17 cellular contexts compared by ENCODE assay signal in genomic region chr3:148954981-148955380, GRCh38. TPM values are rescaled to one million over a fixed set of nuclear protein-coding genes. Genes with fewer than 3 reads are reported as not detected.
DNase-seq lines count a peak whose midpoint lies in the region; ATAC-seq and TF ChIP-seq lines count a peak whose summit lies in the region.
"Had no signal": no experiment of that assay in that cellular context is flagged by ENCODE, and none has a peak within 500 bp of the region (broad histone marks: within the 10 kb centered on the region; RNA-seq: fewer than 3 reads in every experiment).

No MANE protein-coding gene starts in this region.

- intact Hi-C loops in gastrocnemius medialis (cut with DNase I; ENCODE audit: low total_unique reads) (loop anchor here (1.0 to 10.0 kb wide), 3 partner anchors 130 to 520 kb away; partner anchors contain the start of genes HLTF and TM4SF4), left ventricle myocardium inferior (cut with micrococcal nuclease) (loop anchor here (5.0 to 10.0 kb wide), 2 partner anchors 170 to 317 kb away; partner anchors contain the start of gene HPS3)

- no peak for TF ChIP-seq CTCF in Loucy (conservative IDR thresholded peaks at IDR 0.05; ENCODE audit: low read length)
- TF ChIP-seq CTCF in gastroesophageal sphincter (IDR thresholded peaks at IDR 0.05): no peak
- no peak for TF ChIP-seq CTCF in gastrocnemius medialis (IDR thresholded peaks at IDR 0.05 in 4 of 5, conservative IDR thresholded peaks at IDR 0.05 in 1 of 5)
- TF ChIP-seq CTCF in left ventricle myocardium inferior (IDR thresholded peaks at IDR 0.05; ENCODE audit: borderline replicate concordance): no peak

- H3K9me2 ChIP-seq in Loucy (replicated peaks; ENCODE audit: low read depth, low read length): no peaks in the 10 kb centered on the region

- ATAC-seq in gastroesophageal sphincter: no peak
- no peak for ATAC-seq in gastrocnemius medialis
- no peak for ATAC-seq in HG03280 (IDR thresholded peaks at IDR 0.05; ENCODE audit: unreplicated experiment)
- ATAC-seq in activated naive CD4-positive, alpha-beta T cell treated with anti-CD3 and anti-CD28 coated beads, Interleukin-2, amount 50 U/mL, for 72 hours: no peak
- ATAC-seq: stimulated activated naive B cell treated with anti-CD40 and anti-IgM and Interleukin-4, amounts not matched to agents 10 μg/mL and 1 μg/mL and 100 μg/mL, for 72 hours had no signal

- 51 to 59% methylated on average over 4 of the region's 4 CpGs for WGBS in gastroesophageal sphincter (ENCODE audit: low coverage in 1 of 2), 2 donors

- no peak for DNase-seq in gastrocnemius medialis
- DNase-seq in activated naive CD4-positive, alpha-beta T cell treated with anti-CD3 and anti-CD28 coated beads, Interleukin-2, amount 50 U/mL, for 72 hours (ENCODE audit: low spot score in 2 of 2): no peak
- no peak for DNase-seq in NCI-H2081 (lab: John Stamatoyannopoulos, UW)
- DNase-seq in left ventricle myocardium inferior: no peak
- DNase-seq: activated CD4-positive, alpha-beta T cell treated with anti-CD3 and anti-CD28 coated beads for 1 hour; activated gamma-delta T cell treated with Interleukin-2 at 50 U/mL for 16 hours; activated T-cell treated with anti-CD3 and anti-CD28 coated beads, Interleukin-2, amount 50 U/mL, for 1 hour; NCI-H187 treated with DMSO at 0.1 percent for 48 hours; stimulated activated naive B cell treated with anti-CD40 and anti-IgM and Interleukin-4, amounts not matched to agents 10 μg/mL and 1 μg/mL and 100 μg/mL, for 72 hours had no signal

- H3K4me2 ChIP-seq in Loucy (ENCODE audit: low read depth, low read length, poor library complexity, severe bottlenecking): no peak overlapping the region

- no peaks in the 10 kb centered on the region for H3F3A ChIP-seq in Loucy (ENCODE audit: low read depth)

- no peaks in the 10 kb centered on the region for H3K9me3 ChIP-seq in Loucy (ENCODE audit: insufficient read depth, low read depth, low read length)
- no peaks in the 10 kb centered on the region for H3K9me3 ChIP-seq in gastroesophageal sphincter
- H3K9me3 ChIP-seq in gastrocnemius medialis: no peaks in the 10 kb centered on the region
- H3K9me3 ChIP-seq in left ventricle myocardium inferior (replicated peaks): no peaks in the 10 kb centered on the region
- H3K9me3 ChIP-seq: heart left ventricle had no signal

- H3K27ac Mint-ChIP-seq in activated naive CD4-positive, alpha-beta T cell treated with anti-CD3 and anti-CD28 coated beads, Interleukin-2, amount 50 U/mL, for 72 hours: no peak overlapping the region
- H3K27ac Mint-ChIP-seq: dendritic cell treated with granulocyte-macrophage colony-stimulating factor and Interleukin-4, amounts not matched to agents 40 ng/mL and 50 ng/mL, for 4 days; stimulated activated naive B cell treated with anti-CD40 and anti-IgM and Interleukin-4, amounts not matched to agents 10 μg/mL and 1 μg/mL and 100 μg/mL, for 72 hours had no signal

- H3K79me2 ChIP-seq in ACC112 (ENCODE audit: control insufficient read depth, insufficient read depth, low read length, unreplicated experiment) (no peaks in the 10 kb centered on the region), Loucy (ENCODE audit: insufficient read depth, low read length) (no peaks in the 10 kb centered on the region)

- H3K36me3 Mint-ChIP-seq in activated naive CD4-positive, alpha-beta T cell treated with anti-CD3 and anti-CD28 coated beads, Interleukin-2, amount 50 U/mL, for 72 hours: no peaks in the 10 kb centered on the region
- H3K36me3 Mint-ChIP-seq: stimulated activated naive B cell treated with anti-CD40 and anti-IgM and Interleukin-4, amounts not matched to agents 10 μg/mL and 1 μg/mL and 100 μg/mL, for 72 hours had no signal

- TF ChIP-seq EP300 in gastroesophageal sphincter (IDR thresholded peaks at IDR 0.05): no peak

- H3K27ac ChIP-seq in ACC112 (ENCODE audit: low read depth, low read length) (no peak overlapping the region), gastroesophageal sphincter (peak overlapping the region; percentile 90 to 100 (median 96)), gastrocnemius medialis (peak overlapping the region; percentile 87 to 92 (median 89)), left ventricle myocardium inferior (replicated peaks) (no peak overlapping the region)
- H3K27ac ChIP-seq: cardiac muscle cell had no signal

- no peaks in the 10 kb centered on the region for H3K36me3 ChIP-seq in ACC112 (ENCODE audit: insufficient read depth, low read length)
- H3K36me3 ChIP-seq in Loucy (ENCODE audit: insufficient read depth, low read length): no peaks in the 10 kb centered on the region
- no peaks in the 10 kb centered on the region for H3K36me3 ChIP-seq in gastroesophageal sphincter
- H3K36me3 ChIP-seq in gastrocnemius medialis: no peaks in the 10 kb centered on the region
- no peaks in the 10 kb centered on the region for H3K36me3 ChIP-seq in left ventricle myocardium inferior
- H3K36me3 ChIP-seq: cardiac muscle cell, heart left ventricle had no signal

- H3K9ac ChIP-seq in Loucy (ENCODE audit: low read depth, low read length, poor library complexity, severe bottlenecking): no peak overlapping the region

- TF ChIP-seq POLR2A in gastroesophageal sphincter (IDR thresholded peaks at IDR 0.05): no peak
- TF ChIP-seq POLR2A in gastrocnemius medialis (IDR thresholded peaks at IDR 0.05): no peak

- peak overlapping the region; percentile 87 for H2AFZ ChIP-seq in ACC112 (ENCODE audit: low read length, unreplicated experiment)
- H2AFZ ChIP-seq in Loucy (ENCODE audit: low read length): 0 out of 2 replicates have a peak overlapping the region, but pooled peaks have one; percentile 26

- no peaks in the 10 kb centered on the region for H4K20me1 ChIP-seq in Loucy (ENCODE audit: insufficient read depth, low read length, poor library complexity, severe bottlenecking)

- H3K9me3 Mint-ChIP-seq in activated naive CD4-positive, alpha-beta T cell treated with anti-CD3 and anti-CD28 coated beads, Interleukin-2, amount 50 U/mL, for 72 hours: no peaks in the 10 kb centered on the region
- H3K9me3 Mint-ChIP-seq: dendritic cell treated with granulocyte-macrophage colony-stimulating factor and Interleukin-4, amounts not matched to agents 40 ng/mL and 50 ng/mL, for 4 days; nephron progenitor cell; stimulated activated naive B cell treated with anti-CD40 and anti-IgM and Interleukin-4, amounts not matched to agents 10 μg/mL and 1 μg/mL and 100 μg/mL, for 72 hours had no signal

- H3K4me1 ChIP-seq in ACC112 (ENCODE audit: control insufficient read depth, insufficient read depth, low read length, unreplicated experiment) (peaks cover 10% of the 10 kb centered on the region), Loucy (ENCODE audit: insufficient read depth, low read length, poor library complexity, severe bottlenecking) (peaks cover 10% of the 10 kb centered on the region), gastroesophageal sphincter (peaks cover 12 to 43% (median 12%) of the 10 kb centered on the region in 3 donors), gastrocnemius medialis (peaks cover 23 to 28% of the 10 kb centered on the region in 2 donors), left ventricle myocardium inferior (peaks cover 6% of the 10 kb centered on the region)

- in situ Hi-C loops in gastrocnemius medialis (cut with MboI; ENCODE audit: low sequenced_read_pairs in 4 of 4): loop anchor here (5.0 to 25.0 kb wide), 8 partner anchors 70 to 532 kb away; partner anchors contain the start of gene HPS3 (in 2 of the 4)

- H3K27me3 ChIP-seq in ACC112 (ENCODE audit: insufficient read depth, low read length): no peaks in the 10 kb centered on the region
- no peaks in the 10 kb centered on the region for H3K27me3 ChIP-seq in Loucy (ENCODE audit: insufficient read depth, low read length, poor library complexity, severe bottlenecking)
- H3K27me3 ChIP-seq in gastroesophageal sphincter: no peaks in the 10 kb centered on the region
- no peaks in the 10 kb centered on the region for H3K27me3 ChIP-seq in gastrocnemius medialis
- no peaks in the 10 kb centered on the region for H3K27me3 ChIP-seq in left ventricle myocardium inferior (ENCODE audit: low read depth)
- H3K27me3 ChIP-seq: cardiac muscle cell, heart left ventricle had no signal

- peak overlapping the region; percentile 51; the same call in 1 of the 2 replicates for H3K4me3 ChIP-seq in ACC112 (ENCODE audit: low read depth, low read length)
- H3K4me3 ChIP-seq in Loucy (ENCODE audit: low read length, poor library complexity, severe bottlenecking): no peak overlapping the region
- H3K4me3 ChIP-seq in gastroesophageal sphincter: no peak overlapping the region
- H3K4me3 ChIP-seq in gastrocnemius medialis: no peak overlapping the region
- no peak overlapping the region for H3K4me3 ChIP-seq in left ventricle myocardium inferior
- H3K4me3 ChIP-seq: cardiac muscle cell, heart left ventricle had no signal

RNA-seq across cellular contexts. Expression of gene GYG1, which starts 36.4 kb away (rescaled TPM):
- total RNA-seq in gastroesophageal sphincter (100 to 1,000 TPM; 117 to 883 (median 126) TPM), gastrocnemius medialis (100 to 1,000 TPM; 298 to 526 (median 331) TPM), left ventricle myocardium inferior (155 TPM)
- 10 to 100 TPM; 10.7 to 12.8 TPM for total RNA-seq in activated naive CD4-positive, alpha-beta T cell treated with anti-CD3 and anti-CD28 coated beads, Interleukin-2, amount 50 U/mL, for 72 hours

Comparison
In these comparisons a context has a peak if more than half of its experiments do, and no peak if none do; other contexts are left out.
1. H3K27ac ChIP-seq: peak in gastroesophageal sphincter (4 of 4) and gastrocnemius medialis (4 of 4); none in ACC112 (single experiment) and left ventricle myocardium inferior (single experiment).
2. RNA of gene GYG1, which starts 36.4 kb away (total RNA-seq): 298 to 526 TPM in gastrocnemius medialis, 155 TPM in left ventricle myocardium inferior (single experiment) and 117 to 883 TPM in gastroesophageal sphincter; 10.7 to 12.8 TPM in activated naive CD4-positive, alpha-beta T cell treated with anti-CD3 and anti-CD28 coated beads, Interleukin-2, amount 50 U/mL, for 72 hours; every median in the first group is over 4 times any median in the second.